ENCODE assay signal across 23 cellular contexts in genomic region chr21:45624356-45624854, GRCh38. TPM values are rescaled to one million over a fixed set of nuclear protein-coding genes. Genes with fewer than 3 reads are reported as not detected.
A peak's percentile ranks its signal among the peaks of the same experiment; 100 is the strongest.
DNase-seq lines count a peak whose midpoint lies in the region; ATAC-seq, FAIRE-seq and TF ChIP-seq lines count a peak whose summit lies in the region.
"Had no signal": no experiment of that assay in that cellular context is flagged by ENCODE, and none has a peak within 500 bp of the region (broad histone marks: within the 10 kb centered on the region; RNA-seq: fewer than 3 reads in every experiment).

No MANE protein-coding gene starts in this region.

- H3K36me3 Mint-ChIP-seq in activated naive CD8-positive, alpha-beta T cell, result no peaks in the 10 kb centered on the region
- no peaks in the 10 kb centered on the region for H3K36me3 Mint-ChIP-seq in activated naive CD8-positive, alpha-beta T cell treated with anti-CD3 and anti-CD28 coated beads, Interleukin-2, amount 50 U/mL, for 24 hours (ENCODE audit: low read depth)
- no peaks in the 10 kb centered on the region for H3K36me3 Mint-ChIP-seq in activated CD4-positive, alpha-beta T cell treated with anti-CD3 and anti-CD28 coated beads, Interleukin-2, amount 10 ng/mL, durations not matched to agents 24 days and 14 days (ENCODE audit: low read depth)
- H3K36me3 Mint-ChIP-seq: CD4-positive, CD25-positive, alpha-beta regulatory T cell had no signal

- no peak overlapping the region for H3K9ac ChIP-seq in K562 (ENCODE audit: insufficient read depth in 1 of 2, low read depth in 2 of 2, low read length in 2 of 2)

- H3K4me3 Mint-ChIP-seq in activated naive CD8-positive, alpha-beta T cell, result no peak overlapping the region
- H3K4me3 Mint-ChIP-seq in activated naive CD8-positive, alpha-beta T cell treated with anti-CD3 and anti-CD28 coated beads, Interleukin-2, amount 50 U/mL, for 24 hours, result no peak overlapping the region
- H3K4me3 Mint-ChIP-seq in activated CD4-positive, alpha-beta T cell treated with anti-CD3 and anti-CD28 coated beads, Interleukin-2, amount 10 ng/mL, durations not matched to agents 24 days and 14 days, result no peak overlapping the region
- H3K4me3 Mint-ChIP-seq: CD4-positive, CD25-positive, alpha-beta regulatory T cell had no signal

- H3K27ac ChIP-seq in K562 (ENCODE audit: extremely low read depth, low read depth, low read length) (no peak overlapping the region), osteoblast (ENCODE audit: low read depth, low read length) (no peak overlapping the region)
- H3K27ac ChIP-seq: SJCRH30 had no signal

- WGBS in K562 (ENCODE audit: insufficient coverage, low coverage, missing lambda C conversion rate), result 1% methylated on average over 8 of the region's 8 CpGs

- no peaks in the 10 kb centered on the region for H3K9me1 ChIP-seq in K562 (ENCODE audit: control insufficient read depth, insufficient read depth, low read length)

- no peak overlapping the region for H3K4me3 ChIP-seq in K562
- no peak overlapping the region for H3K4me3 ChIP-seq in osteoblast (ENCODE audit: insufficient read depth, low read length)
- H3K4me3 ChIP-seq: MG63, SJCRH30 had no signal

- no peak for ATAC-seq in activated naive CD8-positive, alpha-beta T cell treated with anti-CD3 and anti-CD28 coated beads, Interleukin-2, amount 50 U/mL, for 24 hours
- no peak for ATAC-seq in K562

- H3K79me2 ChIP-seq in K562 (ENCODE audit: control insufficient read depth, insufficient read depth, low read length) (no peaks in the 10 kb centered on the region), osteoblast (ENCODE audit: insufficient read depth, low read length) (no peaks in the 10 kb centered on the region)

- no peak for TF ChIP-seq POLR2A in K562 (conservative IDR thresholded peaks at IDR 0.05)

- TF ChIP-seq CTCF in K562 (IDR thresholded peaks at IDR 0.05 in 2 of 3, conservative IDR thresholded peaks at IDR 0.05 in 1 of 3; ENCODE audit: insufficient read depth in 2 of 3, low read depth in 1 of 3, low read length in 3 of 3), result no peak
- TF ChIP-seq CTCF in osteoblast (IDR thresholded peaks at IDR 0.05; ENCODE audit: extremely low read depth, low read depth, low read length), result no peak

- H2AFZ ChIP-seq in K562 (ENCODE audit: low read depth, low read length) (no peak overlapping the region), osteoblast (ENCODE audit: low read length) (no peak overlapping the region)

- no peak for DNase-seq in activated naive CD8-positive, alpha-beta T cell treated with anti-CD3 and anti-CD28 coated beads, Interleukin-2, amount 50 U/mL, for 24 hours
- DNase-seq in K562 (ENCODE audit: extremely low read depth in 1 of 4, low spot score in 3 of 4) (no peak), osteoblast (ENCODE audit: insufficient read length, low spot score, missing footprints) (peak; percentile 31), C1 segment of cervical spinal cord (lab: John Stamatoyannopoulos, UW) (no peak), DMS153 treated with DMSO at 0.1 percent for 48 hours (lab: John Stamatoyannopoulos, UW; ENCODE audit: unreplicated experiment) (no peak)
- no peak for DNase-seq in activated CD4-positive, alpha-beta T cell treated with anti-CD3 and anti-CD28 coated beads, Interleukin-2, amount 10 ng/mL, durations not matched to agents 24 days and 14 days
- DNase-seq: BE2C; CD4-positive, CD25-positive, alpha-beta regulatory T cell; COR-L47; DMS 273 treated with DMSO at 0.1 percent for 48 hours; DND-41; GOT3; MG63; NCI-H1048; NCI-H1417 treated with DMSO at 0.1 percent for 48 hours; NCI-H187; NCI-H2107; NCI-H446 treated with DMSO at 0.1 percent for 48 hours; NCI-H526 treated with DMSO at 0.1 percent for 48 hours; OCI-M1; SJCRH30 had no signal

- no peaks in the 10 kb centered on the region for H3K36me3 ChIP-seq in K562 (ENCODE audit: control insufficient read depth, insufficient read depth, low read length)
- no peaks in the 10 kb centered on the region for H3K36me3 ChIP-seq in osteoblast (ENCODE audit: insufficient read depth, low read length)
- H3K36me3 ChIP-seq: BE2C, MG63, SJCRH30 had no signal

- H3K4me2 ChIP-seq in K562 (ENCODE audit: insufficient read depth, low read length) (no peak overlapping the region), osteoblast (ENCODE audit: insufficient read depth, low read length) (no peak overlapping the region)

- intact Hi-C loops in K562 (cut with micrococcal nuclease), result no loop called here
- intact Hi-C loops in activated CD4-positive, alpha-beta T cell treated with anti-CD3 and anti-CD28 coated beads, Interleukin-2, amount 10 ng/mL, durations not matched to agents 24 days and 14 days (cut with micrococcal nuclease), result no loop called here

- CTCF ChIA-PET in K562 (lab: Yijun Ruan, JAX; ENCODE audit: low intra/inter-chr PET ratio), result no interaction called here

- no peaks in the 10 kb centered on the region for H3K27me3 Mint-ChIP-seq in activated naive CD8-positive, alpha-beta T cell
- H3K27me3 Mint-ChIP-seq in activated naive CD8-positive, alpha-beta T cell treated with anti-CD3 and anti-CD28 coated beads, Interleukin-2, amount 50 U/mL, for 24 hours, result peaks cover 7% of the 10 kb centered on the region
- peaks cover 29% of the 10 kb centered on the region for H3K27me3 Mint-ChIP-seq in activated CD4-positive, alpha-beta T cell treated with anti-CD3 and anti-CD28 coated beads, Interleukin-2, amount 10 ng/mL, durations not matched to agents 24 days and 14 days

- H4K20me1 ChIP-seq in K562 (replicated peaks; ENCODE audit: control insufficient read depth, insufficient read depth, low read length) (peaks cover 7% of the 10 kb centered on the region; the same call in 1 of the 2 replicates), osteoblast (ENCODE audit: insufficient read depth, low read length) (no peaks in the 10 kb centered on the region)

- no peaks in the 10 kb centered on the region for H3K9me3 Mint-ChIP-seq in activated naive CD8-positive, alpha-beta T cell (ENCODE audit: low read depth)
- peaks cover 3% of the 10 kb centered on the region for H3K9me3 Mint-ChIP-seq in activated naive CD8-positive, alpha-beta T cell treated with anti-CD3 and anti-CD28 coated beads, Interleukin-2, amount 50 U/mL, for 24 hours
- no peaks in the 10 kb centered on the region for H3K9me3 Mint-ChIP-seq in activated CD4-positive, alpha-beta T cell treated with anti-CD3 and anti-CD28 coated beads, Interleukin-2, amount 10 ng/mL, durations not matched to agents 24 days and 14 days

- POLR2A ChIA-PET in K562 (lab: Yijun Ruan, JAX), result interaction anchor here (0.7 to 1.3 kb wide), 4 partner anchors 13 to 334 kb away, joined by 3 to 4 read pairs (median 4); no protein-coding TSS in a partner anchor

- BruUV-seq in K562 (replicated peaks; lab: Mats Ljungman, UMichigan), result no TSS peak

- H3K4me1 ChIP-seq in K562 (replicated peaks in 1 of 2; ENCODE audit: control insufficient read depth in 2 of 2, insufficient read depth in 2 of 2, low read length in 2 of 2), result 0 out of 5 replicates have a peak, but pooled peaks cover 0 to 5% of the 10 kb centered on the region in 2 experiments
- H3K4me1 ChIP-seq in osteoblast (ENCODE audit: insufficient read depth, low read length), result no peaks in the 10 kb centered on the region
- H3K4me1 ChIP-seq: BE2C, SJCRH30 had no signal

- peak overlapping the region; percentile 0 for H3K27ac Mint-ChIP-seq in activated naive CD8-positive, alpha-beta T cell
- H3K27ac Mint-ChIP-seq in activated naive CD8-positive, alpha-beta T cell treated with anti-CD3 and anti-CD28 coated beads, Interleukin-2, amount 50 U/mL, for 24 hours, result no peak overlapping the region
- no peak overlapping the region for H3K27ac Mint-ChIP-seq in activated CD4-positive, alpha-beta T cell treated with anti-CD3 and anti-CD28 coated beads, Interleukin-2, amount 10 ng/mL, durations not matched to agents 24 days and 14 days

- in situ Hi-C loops in K562 (cut with MboI), result no loop called here

- peaks cover 42 to 46% of the 10 kb centered on the region in 2 experiments for H3K27me3 ChIP-seq in K562 (ENCODE audit: control insufficient read depth in 2 of 2, insufficient read depth in 2 of 2, low read length in 2 of 2)
- peaks cover 40% of the 10 kb centered on the region for H3K27me3 ChIP-seq in osteoblast (ENCODE audit: insufficient read depth, low read length)
- H3K27me3 ChIP-seq: BE2C, SJCRH30 had no signal

- no peak for FAIRE-seq in K562 (lab: Jason Lieb, UNC)
- FAIRE-seq: RCC 7860 had no signal

- no peak for TF ChIP-seq RAD21 in K562 (CRISPR knock-in tag; conservative IDR thresholded peaks at IDR 0.05 in 1 of 2, IDR thresholded peaks at IDR 0.05 in 1 of 2)

- TF ChIP-seq EP300 in K562 (IDR thresholded peaks at IDR 0.05; ENCODE audit: low read length), result no peak

- H3K9me3 ChIP-seq in K562 (replicated peaks; ENCODE audit: control insufficient read depth, insufficient read depth, low read depth, low read length), result no peaks in the 10 kb centered on the region
- no peaks in the 10 kb centered on the region for H3K9me3 ChIP-seq in osteoblast (ENCODE audit: low read depth, low read length)
- H3K9me3 ChIP-seq: BE2C, MG63, SJCRH30 had no signal

- H3K4me1 Mint-ChIP-seq in activated naive CD8-positive, alpha-beta T cell (ENCODE audit: low read depth), result peaks cover 6% of the 10 kb centered on the region
- H3K4me1 Mint-ChIP-seq in activated naive CD8-positive, alpha-beta T cell treated with anti-CD3 and anti-CD28 coated beads, Interleukin-2, amount 50 U/mL, for 24 hours, result no peaks in the 10 kb centered on the region
- no peaks in the 10 kb centered on the region for H3K4me1 Mint-ChIP-seq in activated CD4-positive, alpha-beta T cell treated with anti-CD3 and anti-CD28 coated beads, Interleukin-2, amount 10 ng/mL, durations not matched to agents 24 days and 14 days

RNA-seq across cellular contexts. Expression of gene PCBP3, which starts 19.1 kb away (rescaled TPM):
- 2.7 and 3.7 TPM in 2 replicates for total RNA-seq in K562 (2011; cell fraction: chromatin; rRNA removed; ENCODE audit: low replicate concordance)
- total RNA-seq in K562 (2011; cell fraction: nucleolus; rRNA removed), result 1.2 and 1.6 TPM in 2 replicates
- total RNA-seq in K562 (2011; cell fraction: nucleoplasm; rRNA removed), result 0.95 and 3.4 TPM in 2 replicates
- total RNA-seq in K562 (2014; rRNA removed), result 0.18 TPM in 1 of 2 replicates, not detected in the other
- total RNA-seq in K562 (2014; rRNA removed; fragmentation: Illumina TruSeq; extraction: Trizol), result not detected in 2 replicates
- total RNA-seq in K562 (2015; rRNA removed; fragmentation: Illumina TruSeq; extraction: Trizol), result 0.15 TPM in 1 of 2 replicates, not detected in the other
- total RNA-seq in K562 (2021), result 0.34 TPM in 1 of 2 replicates, not detected in the other
- polyA plus RNA-seq in K562 (2011; rRNA removed), result not detected in 2 replicates
- polyA plus RNA-seq in K562 (2011; cell fraction: cytosol; rRNA removed), result 0.10 and 0.27 TPM in 2 replicates
- 0.58 and 0.59 TPM in 2 replicates for polyA plus RNA-seq in K562 (2011; cell fraction: nucleus; rRNA removed)
- polyA plus RNA-seq in K562 (2012), result 0.24 TPM in 1 of 2 replicates, not detected in the other
- not detected in 2 replicates for polyA plus RNA-seq in K562 (2014; fragmentation: Illumina TruSeq; extraction: Trizol)
- not detected for polyA plus RNA-seq in K562 (2014; fragmentation: Nextera tagmentation; extraction: Ambion mirVana)
- 2.0 TPM in 1 of 2 replicates, not detected in the other for polyA plus RNA-seq in K562 (2014; rRNA removed)
- 0.53 TPM in 1 of 2 replicates, not detected in the other for polyA minus RNA-seq in K562 (2011; rRNA and poly(A)+ RNA removed)
- not detected in 2 replicates for polyA minus RNA-seq in K562 (2011; cell fraction: cytosol; rRNA and poly(A)+ RNA removed)
- 0.54 and 1.1 TPM in 2 replicates for polyA minus RNA-seq in K562 (2011; cell fraction: nucleus; rRNA and poly(A)+ RNA removed)
- 1.1 and 1.2 TPM in 2 replicates for total RNA-seq in osteoblast
- total RNA-seq in activated CD4-positive, alpha-beta T cell treated with anti-CD3 and anti-CD28 coated beads, Interleukin-2, amount 10 ng/mL, durations not matched to agents 24 days and 14 days, result 7.5 and 9.7 TPM in 2 replicates
- total RNA-seq: SJCRH30 had no signal
